ENCODE assay signal across 8 cellular contexts in genomic region chr5:177133119-177133844, GRCh38. TPM values are rescaled to one million over a fixed set of nuclear protein-coding genes. Genes with fewer than 3 reads are reported as not detected.
A peak's percentile ranks its signal among the peaks of the same experiment; 100 is the strongest.
DNase-seq lines count a peak whose midpoint lies in the region; ATAC-seq and TF ChIP-seq lines count a peak whose summit lies in the region.

Gene NSD1 (plus strand): TSS chr5:177133773. CDS start chr5:177135104, 1,331 bp downstream.

- no peak for TF ChIP-seq CTCF in kidney epithelial cell (IDR thresholded peaks at IDR 0.05; ENCODE audit: insufficient read depth, low read length, poor library complexity, severe bottlenecking)

- H3K36me3 ChIP-seq in kidney epithelial cell (ENCODE audit: control insufficient read depth, insufficient read depth, low read length) = no peaks in the 10 kb centered on the region

- peak; percentile 68 for ATAC-seq in GM18498 (IDR thresholded peaks at IDR 0.05; ENCODE audit: unreplicated experiment)
- peak; percentile 52 for ATAC-seq in HG02588 (IDR thresholded peaks at IDR 0.05; ENCODE audit: unreplicated experiment)
- no peak for ATAC-seq in HG03469 (IDR thresholded peaks at IDR 0.05; ENCODE audit: unreplicated experiment)

- DNase-seq in NCI-H1105 treated with DMSO at 0.1 percent for 48 hours (lab: John Stamatoyannopoulos, UW) = peak; percentile 15
- peak; percentile 93 for DNase-seq in activated CD4-positive, CD25-positive, alpha-beta regulatory T cell treated with anti-CD3 and anti-CD28 coated beads, Interleukin-2, amount 50 U/mL, for 72 hours
- DNase-seq in cerebellar cortex (ENCODE audit: low spot score) = peak; percentile 86
- no peak for DNase-seq in kidney epithelial cell (ENCODE audit: low read depth)
- DNase-seq in stimulated activated CD4-positive, alpha-beta T cell treated with anti-CD3 and anti-CD28 coated beads, Interleukin-15, amount 100 ng/mL, for 24 hours = peak; percentile 94

- H3K27me3 ChIP-seq in kidney epithelial cell (ENCODE audit: control insufficient read depth, insufficient read depth, low read length) = no peaks in the 10 kb centered on the region

- H3K4me3 ChIP-seq in kidney epithelial cell (ENCODE audit: low read depth, low read length) = peak within 1 kb of the TSS; percentile 68

RNA-seq across cellular contexts. Expression of gene NSD1, which starts in this region (rescaled TPM):
- total RNA-seq in kidney epithelial cell = 33.8 and 37.5 TPM in 2 replicates
